1 cellular context compared by ENCODE assay signal in genomic region chr16:89971495-89972243, GRCh38.
TF ChIP-seq lines count a peak whose summit lies in the region.

No MANE protein-coding gene starts in this region.

TF ChIP-seq in A549, 52 proteins besides CTCF, POLR2A, EP300 and RAD21 (continued from another document):
- no peak for TF ChIP-seq FOSL2 (IDR thresholded peaks at IDR 0.05)
- TF ChIP-seq FOSL2 (CRISPR knock-in tag; IDR thresholded peaks at IDR 0.05) = no peak
- TF ChIP-seq TP53 (CRISPR knock-in tag; IDR thresholded peaks at IDR 0.05) = 0 out of 2 replicates have a peak, but pooled peaks have one; percentile 24
- TF ChIP-seq CBX2 (IDR thresholded peaks at IDR 0.05; ENCODE audit: borderline replicate concordance, low read depth) = no peak
- TF ChIP-seq E2F6 (IDR thresholded peaks at IDR 0.05; ENCODE audit: borderline replicate concordance, low read depth) = no peak
- no peak for TF ChIP-seq ELK1 (IDR thresholded peaks at IDR 0.05; ENCODE audit: low read depth, low read length)
- no peak for TF ChIP-seq MAFK (IDR thresholded peaks at IDR 0.05; ENCODE audit: partially characterized antibody)
- TF ChIP-seq ZNF302 (CRISPR knock-in tag; IDR thresholded peaks at IDR 0.05) = 0 out of 2 replicates have a peak, but pooled peaks have one; percentile 18
- no peak for TF ChIP-seq NFE2L2 (conservative IDR thresholded peaks at IDR 0.05; ENCODE audit: low read length)
- TF ChIP-seq RARB (CRISPR knock-in tag; IDR thresholded peaks at IDR 0.05) = no peak
- no peak for TF ChIP-seq PBX3 (IDR thresholded peaks at IDR 0.05)
- TF ChIP-seq JUNB (IDR thresholded peaks at IDR 0.05) = no peak
- no peak for TF ChIP-seq EHF (CRISPR knock-in tag; IDR thresholded peaks at IDR 0.05)
- TF ChIP-seq ATOH8 (CRISPR knock-in tag; IDR thresholded peaks at IDR 0.05; ENCODE audit: low read depth) = no peak
- TF ChIP-seq JUN (IDR thresholded peaks at IDR 0.05) = no peak
- TF ChIP-seq RNF2 (IDR thresholded peaks at IDR 0.05; ENCODE audit: borderline replicate concordance, low read depth) = no peak
- TF ChIP-seq TFCP2L1 (CRISPR knock-in tag; IDR thresholded peaks at IDR 0.05) = 0 out of 2 replicates have a peak, but pooled peaks have one; percentile 24
- TF ChIP-seq POLR2AphosphoS2 (conservative IDR thresholded peaks at IDR 0.05; ENCODE audit: low read length) = no peak
- TF ChIP-seq HMGXB4 (CRISPR knock-in tag; IDR thresholded peaks at IDR 0.05; ENCODE audit: borderline replicate concordance) = no peak
- TF ChIP-seq CBX8 (IDR thresholded peaks at IDR 0.05) = no peak
- no peak for TF ChIP-seq SMC3 (IDR thresholded peaks at IDR 0.05)
- no peak for TF ChIP-seq RFX5 (IDR thresholded peaks at IDR 0.05)
TF ChIP-seq in A549: peak in this region for 3.
